9 cellular contexts compared by ENCODE assay signal in genomic region chr9:91164724-91165520, GRCh38.
DNase-seq lines count a peak whose midpoint lies in the region; ATAC-seq, FAIRE-seq and TF ChIP-seq lines count a peak whose summit lies in the region.
"Had no signal": no experiment of that assay in that cellular context is flagged by ENCODE, and none has a peak within 500 bp of the region (broad histone marks: within the 10 kb centered on the region; RNA-seq: fewer than 3 reads in every experiment).

No MANE protein-coding gene starts in this region.

- TF ChIP-seq EP300 in A549 (IDR thresholded peaks at IDR 0.05): no peak

- no peak; a peak in 1 of 5 replicates for TF ChIP-seq RAD21 in A549 (conservative IDR thresholded peaks at IDR 0.05 in 1 of 2, IDR thresholded peaks at IDR 0.05 in 1 of 2)

- 47% methylated on average over 18 of the region's 21 CpGs for WGBS in A549 (ENCODE audit: missing lambda C conversion rate)

- H3K4me2 ChIP-seq in A549: peak overlapping the region; percentile 66

- ATAC-seq in A549 (peak; percentile 99), HG03066 (IDR thresholded peaks at IDR 0.05; ENCODE audit: low read depth, unreplicated experiment) (peak; percentile 59), left lobe of liver (peak; percentile 46), GM19463 (IDR thresholded peaks at IDR 0.05; ENCODE audit: unreplicated experiment) (no peak)

- H3K4me3 ChIP-seq in A549: no peak overlapping the region

- CTCF ChIA-PET in A549 (lab: Yijun Ruan, JAX): interaction anchor here (0.7 to 2.5 kb wide), 3 partner anchors 10 to 75 kb away, joined by 3 to 7 read pairs (median 4); no protein-coding TSS in a partner anchor

- peak; percentile 54 for FAIRE-seq in A549 (lab: Jason Lieb, UNC)
- FAIRE-seq: endometrium had no signal

- peaks cover 36% of the 10 kb centered on the region for H3K4me1 ChIP-seq in A549

- peak; percentile 80 to 86 for DNase-seq in A549 (ENCODE audit: low read depth in 1 of 2, low spot score in 1 of 2)
- DNase-seq in T-helper 22 cell (ENCODE audit: low read depth): peak; percentile 30
- peak; percentile 95 for DNase-seq in astrocyte of the hippocampus (ENCODE audit: low read depth, low spot score)
- peak; percentile 49 for DNase-seq in left lobe of liver (ENCODE audit: low spot score)
- DNase-seq in stimulated activated CD8-positive, alpha-beta memory T cell treated with anti-CD3 and anti-CD28 coated beads, Interleukin-15, amount 100 ng/mL, for 1 hour (ENCODE audit: low read depth): peak; percentile 27
- no peak for DNase-seq in DMS114 treated with DMSO at 0.1 percent for 48 hours (lab: John Stamatoyannopoulos, UW; ENCODE audit: unreplicated experiment)

- no peak for TF ChIP-seq CTCF in A549 (IDR thresholded peaks at IDR 0.05)

- TF ChIP-seq POLR2A in A549 (IDR thresholded peaks at IDR 0.05; ENCODE audit: low read length): no peak

- peak overlapping the region; percentile 54 to 78 for H3K27ac ChIP-seq in A549

- no peaks in the 10 kb centered on the region for H3K9me3 ChIP-seq in A549

- POLR2A ChIA-PET in A549 (lab: Yijun Ruan, JAX): interaction anchor here (0.5 to 1.4 kb wide), 2 partner anchors 18 to 28 kb away, joined by 3 to 5 read pairs; no protein-coding TSS in a partner anchor

TF ChIP-seq in A549, 52 proteins besides CTCF, POLR2A, EP300 and RAD21:
- peak; percentile 85 for TF ChIP-seq MAX (IDR thresholded peaks at IDR 0.05)
- no peak for TF ChIP-seq SMC3 (IDR thresholded peaks at IDR 0.05)
- TF ChIP-seq MAFK (IDR thresholded peaks at IDR 0.05; ENCODE audit: partially characterized antibody): peak; percentile 66
- TF ChIP-seq FOSL2 (IDR thresholded peaks at IDR 0.05): peak; percentile 32; the same call in 1 of the 2 replicates
- TF ChIP-seq FOSL2 (CRISPR knock-in tag; IDR thresholded peaks at IDR 0.05): peak; percentile 77
- TF ChIP-seq MAZ (IDR thresholded peaks at IDR 0.05; ENCODE audit: borderline replicate concordance, low read depth, low read length): no peak
- TF ChIP-seq ZC3H11A (IDR thresholded peaks at IDR 0.05): no peak
